In genomic region chr11:112345708-112346107, GRCh38 we compare ENCODE assay signal across 13 cellular contexts.
A peak's percentile ranks its signal among the peaks of the same experiment; 100 is the strongest.
DNase-seq lines count a peak whose midpoint lies in the region; ATAC-seq and TF ChIP-seq lines count a peak whose summit lies in the region.
"Had no signal": no experiment of that assay in that cellular context is flagged by ENCODE, and none has a peak within 500 bp of the region (broad histone marks: within the 10 kb centered on the region; RNA-seq: fewer than 3 reads in every experiment).

No MANE protein-coding gene starts in this region.

- no peak for TF ChIP-seq POLR2A in NB4 (IDR thresholded peaks at IDR 0.05; ENCODE audit: extremely low read depth, insufficient read length)

- WGBS in endodermal cell (ENCODE audit: insufficient coverage in 1 of 2, insufficient read length in 1 of 2), 2 experiments, result 71 to 78% methylated on average over 1 to 4 of the region's 4 CpGs

- no peaks in the 10 kb centered on the region for H3K9me3 Mint-ChIP-seq in endodermal cell
- no peaks in the 10 kb centered on the region for H3K9me3 Mint-ChIP-seq in type B pancreatic cell
- H3K9me3 Mint-ChIP-seq: activated naive CD4-positive, alpha-beta T cell treated with anti-CD3 and anti-CD28 coated beads, Interleukin-2, amount 10 ng/mL, durations not matched to agents 7 days and 5 days; central memory CD8-positive, alpha-beta T cell; stimulated activated naive B cell treated with anti-CD40 and anti-IgM and Interleukin-4, amounts not matched to agents 10 μg/mL and 1 μg/mL and 100 μg/mL, for 72 hours had no signal

- H3K4me3 ChIP-seq in NB4 (ENCODE audit: low read depth, low read length), result no peak overlapping the region
- H3K4me3 ChIP-seq in endodermal cell (ENCODE audit: low read length), result no peak overlapping the region

- peak overlapping the region; percentile 67 for H3K27ac Mint-ChIP-seq in endodermal cell
- H3K27ac Mint-ChIP-seq in type B pancreatic cell, result no peak overlapping the region
- H3K27ac Mint-ChIP-seq: activated naive CD4-positive, alpha-beta T cell treated with anti-CD3 and anti-CD28 coated beads, Interleukin-2, amount 10 ng/mL, durations not matched to agents 7 days and 5 days; stimulated activated naive B cell treated with anti-CD40 and anti-IgM and Interleukin-4, amounts not matched to agents 10 μg/mL and 1 μg/mL and 100 μg/mL, for 72 hours had no signal

- no peaks in the 10 kb centered on the region for H3K9me3 ChIP-seq in endodermal cell (ENCODE audit: control insufficient read depth, low read length)

- no peaks in the 10 kb centered on the region for H3K36me3 ChIP-seq in endodermal cell (ENCODE audit: control insufficient read depth, insufficient read depth, low read length)

- TF ChIP-seq CTCF in NB4 (IDR thresholded peaks at IDR 0.05; ENCODE audit: low read depth, low read length), result peak; percentile 28
- TF ChIP-seq CTCF in endodermal cell (conservative IDR thresholded peaks at IDR 0.05), result peak; percentile 78
- peak; percentile 36 for TF ChIP-seq CTCF in type B pancreatic cell (conservative IDR thresholded peaks at IDR 0.05)

- H3K9ac ChIP-seq in endodermal cell (ENCODE audit: extremely low read depth, low read length, poor library complexity, severe bottlenecking), result no peak overlapping the region

- no peaks in the 10 kb centered on the region for H3K27me3 ChIP-seq in endodermal cell (ENCODE audit: control insufficient read depth, insufficient read depth, low read length, poor library complexity, severe bottlenecking)

- H3K4me3 Mint-ChIP-seq in endodermal cell (no peak overlapping the region), type B pancreatic cell (no peak overlapping the region)
- H3K4me3 Mint-ChIP-seq: activated naive CD4-positive, alpha-beta T cell treated with anti-CD3 and anti-CD28 coated beads, Interleukin-2, amount 10 ng/mL, durations not matched to agents 7 days and 5 days; central memory CD8-positive, alpha-beta T cell; stimulated activated naive B cell treated with anti-CD40 and anti-IgM and Interleukin-4, amounts not matched to agents 10 μg/mL and 1 μg/mL and 100 μg/mL, for 72 hours had no signal

- ATAC-seq in GM21390 (IDR thresholded peaks at IDR 0.05; ENCODE audit: unreplicated experiment) (no peak), GM21576 (IDR thresholded peaks at IDR 0.05; ENCODE audit: unreplicated experiment) (no peak)
- ATAC-seq: stimulated activated naive B cell treated with anti-CD40 and anti-IgM and Interleukin-4, amounts not matched to agents 10 μg/mL and 1 μg/mL and 100 μg/mL, for 72 hours had no signal

- DNase-seq in SHP77 (lab: John Stamatoyannopoulos, UW) (peak; percentile 20 to 76), SHP77 treated with DMSO at 0.1 percent for 48 hours (lab: John Stamatoyannopoulos, UW) (no peak), NB4 (ENCODE audit: low read depth) (peak; percentile 15), endodermal cell (peak; percentile 86), type B pancreatic cell (ENCODE audit: extremely low spot score, unreplicated experiment) (no peak), mesenteric fat pad (ENCODE audit: low spot score) (no peak)
- DNase-seq: activated naive CD4-positive, alpha-beta T cell treated with anti-CD3 and anti-CD28 coated beads, Interleukin-2, amount 10 ng/mL, durations not matched to agents 7 days and 5 days; Kasumi-1; stimulated activated CD4-positive, alpha-beta T cell treated with anti-CD3 and anti-CD28 coated beads, Interleukin-2, amount 100 ng/mL, for 48 hours; stimulated activated naive B cell treated with anti-CD40 and anti-IgM and Interleukin-4, amounts not matched to agents 10 μg/mL and 1 μg/mL and 100 μg/mL, for 72 hours had no signal

- H3K36me3 Mint-ChIP-seq in endodermal cell (ENCODE audit: low read depth), result no peaks in the 10 kb centered on the region
- H3K36me3 Mint-ChIP-seq in type B pancreatic cell, result no peaks in the 10 kb centered on the region
- H3K36me3 Mint-ChIP-seq: activated naive CD4-positive, alpha-beta T cell treated with anti-CD3 and anti-CD28 coated beads, Interleukin-2, amount 10 ng/mL, durations not matched to agents 7 days and 5 days had no signal

- H3K27me3 Mint-ChIP-seq in endodermal cell (ENCODE audit: insufficient read depth) (peaks cover 9% of the 10 kb centered on the region), type B pancreatic cell (peaks cover 21% of the 10 kb centered on the region)
- H3K27me3 Mint-ChIP-seq: activated naive CD4-positive, alpha-beta T cell treated with anti-CD3 and anti-CD28 coated beads, Interleukin-2, amount 10 ng/mL, durations not matched to agents 7 days and 5 days; central memory CD8-positive, alpha-beta T cell; stimulated activated naive B cell treated with anti-CD40 and anti-IgM and Interleukin-4, amounts not matched to agents 10 μg/mL and 1 μg/mL and 100 μg/mL, for 72 hours had no signal

- H3K4me1 Mint-ChIP-seq in endodermal cell (peaks cover 12% of the 10 kb centered on the region), type B pancreatic cell (ENCODE audit: unreplicated experiment) (peaks cover 5% of the 10 kb centered on the region)
- H3K4me1 Mint-ChIP-seq: activated naive CD4-positive, alpha-beta T cell treated with anti-CD3 and anti-CD28 coated beads, Interleukin-2, amount 10 ng/mL, durations not matched to agents 7 days and 5 days; central memory CD8-positive, alpha-beta T cell; stimulated activated naive B cell treated with anti-CD40 and anti-IgM and Interleukin-4, amounts not matched to agents 10 μg/mL and 1 μg/mL and 100 μg/mL, for 72 hours had no signal

- no peaks in the 10 kb centered on the region for H3K4me1 ChIP-seq in endodermal cell (ENCODE audit: control insufficient read depth, insufficient read depth, low read length)

- no peak overlapping the region for H3K27ac ChIP-seq in endodermal cell (ENCODE audit: low read depth, low read length)

Comparison
In these comparisons a context has a peak if more than half of its experiments do, and no peak if none do; other contexts are left out.
1. DNase-seq: peak in SHP77 (2 of 2), NB4 (single experiment) and endodermal cell (single experiment); none in SHP77 treated with DMSO at 0.1 percent for 48 hours (single experiment), type B pancreatic cell (single experiment) and mesenteric fat pad (single experiment).
2. CTCF ChIP-seq: peak in every context shown above with its lines; median percentile 78 in endodermal cell; 36 in type B pancreatic cell; 28 in NB4.